8 cellular contexts compared by ENCODE assay signal in genomic region chr17:57939797-57940196, GRCh38. TPM values are rescaled to one million over a fixed set of nuclear protein-coding genes. Genes with fewer than 3 reads are reported as not detected.
DNase-seq lines count a peak whose midpoint lies in the region; ATAC-seq and TF ChIP-seq lines count a peak whose summit lies in the region.

No MANE protein-coding gene starts in this region.

- no peaks in the 10 kb centered on the region for H3K36me3 ChIP-seq in PC-3 (ENCODE audit: low read depth, low read length)

- peak overlapping the region; percentile 26; the same call in 1 of the 2 replicates for H3K4me2 ChIP-seq in PC-3 (ENCODE audit: low read length)

- H3K79me2 ChIP-seq in PC-3 (ENCODE audit: low read length), result peaks cover 84% of the 10 kb centered on the region

- no peak overlapping the region for H2AFZ ChIP-seq in PC-3 (ENCODE audit: low read length)

- no peaks in the 10 kb centered on the region for H3K9me2 ChIP-seq in PC-3 (replicated peaks; ENCODE audit: low read length)

- H3F3A ChIP-seq in PC-3 (ENCODE audit: low read length, unreplicated experiment), result no peaks in the 10 kb centered on the region

- no peaks in the 10 kb centered on the region for H4K20me1 ChIP-seq in PC-3 (ENCODE audit: low read length)

- peak overlapping the region; percentile 52 for H3K27ac ChIP-seq in PC-3 (ENCODE audit: low read length)

- no peaks in the 10 kb centered on the region for H3K9me3 ChIP-seq in PC-3 (ENCODE audit: low read length)

- POLR2A ChIA-PET in PC-3 (lab: Charles Lee; ENCODE audit: unreplicated experiment), result interaction anchor here (1.1 kb wide), 1 partner anchor 61 kb away, joined by 3 read pairs; no protein-coding TSS in a partner anchor

- peak; percentile 70 for ATAC-seq in GM21515 (IDR thresholded peaks at IDR 0.05; ENCODE audit: unreplicated experiment)
- ATAC-seq in PC-3, result no peak

- no TSS peak for BruUV-seq in PC-3 (replicated peaks; lab: Mats Ljungman, UMichigan)

- no peaks in the 10 kb centered on the region for H3K27me3 ChIP-seq in PC-3 (ENCODE audit: low read length)

- peaks cover 69% of the 10 kb centered on the region for H3K4me1 ChIP-seq in PC-3 (ENCODE audit: insufficient read depth, low read length)

- DNase-seq in GM13976 (ENCODE audit: low spot score), result peak; percentile 70
- peak; percentile 72 for DNase-seq in Jurkat, Clone E6-1 (ENCODE audit: low read depth, low spot score)
- no peak for DNase-seq in PC-3
- DNase-seq in left kidney (ENCODE audit: low read depth, low spot score), result peak; percentile 43
- no peak for DNase-seq in HuH-7 (ENCODE audit: low spot score)
- no peak for DNase-seq in dedifferentiated amniotic fluid mesenchymal stem cell (ENCODE audit: extremely low spot score)
- DNase-seq in middle frontal gyrus (ENCODE audit: extremely low spot score, low spot score), result no peak

- no peak overlapping the region for H3K9ac ChIP-seq in PC-3 (ENCODE audit: low read length)

- in situ Hi-C loops in GM13976 (cut with MboI; ENCODE audit: low sequenced_read_pairs, unreplicated experiment), result no loop called here

- CTCF ChIA-PET in PC-3 (lab: Charles Lee), result interaction anchor here (1.5 to 1.6 kb wide), 2 partner anchors 16 to 60 kb away, joined by 3 read pairs; partner anchors contain the start of gene CUEDC1

- no peak overlapping the region for H3K4me3 ChIP-seq in Jurkat, Clone E6-1 (ENCODE audit: low read length)
- H3K4me3 ChIP-seq in PC-3 (ENCODE audit: low read length), result no peak overlapping the region

- intact Hi-C loops in PC-3 (cut with micrococcal nuclease), result no loop called here

- no peak for TF ChIP-seq CTCF in GM13976 (IDR thresholded peaks at IDR 0.05; ENCODE audit: borderline replicate concordance, control extremely low read depth, extremely low read depth, insufficient read depth, missing control alignments)
- TF ChIP-seq CTCF in PC-3 (conservative IDR thresholded peaks at IDR 0.05; ENCODE audit: low read depth, low read length), result no peak

RNA-seq across cellular contexts. Expression of gene CUEDC1, which starts 15.4 kb away (rescaled TPM):
- polyA plus RNA-seq in Jurkat, Clone E6-1 (2012; ENCODE audit: insufficient read depth, insufficient read length), result 3.6 TPM
- total RNA-seq in PC-3 (2014; rRNA removed), result 31.6 and 53.4 TPM in 2 replicates

RNA-seq across cellular contexts. Expression of gene VEZF1, which starts 48.3 kb away (rescaled TPM):
- 34.4 TPM for polyA plus RNA-seq in Jurkat, Clone E6-1 (2012; ENCODE audit: insufficient read depth, insufficient read length)
- total RNA-seq in PC-3 (2014; rRNA removed), result 70.1 and 78.1 TPM in 2 replicates

Comparison
In these comparisons a context has a peak if more than half of its experiments do, and no peak if none do; other contexts are left out.
1. DNase-seq: peak in GM13976 (single experiment), Jurkat, Clone E6-1 (single experiment) and left kidney (single experiment); none in PC-3 (single experiment), HuH-7 (single experiment), dedifferentiated amniotic fluid mesenchymal stem cell (single experiment) and middle frontal gyrus (single experiment).